Comparison of ENCODE assay signal across 1 cellular context in genomic region chr4:184439386-184439785, GRCh38.
TF ChIP-seq lines count a peak whose summit lies in the region.

No MANE protein-coding gene starts in this region.

TF ChIP-seq in IMR-90, 13 proteins besides CTCF, POLR2A, EP300 and RAD21:
- no peak for TF ChIP-seq MAFK (IDR thresholded peaks at IDR 0.05; ENCODE audit: low read depth, low read length)
- no peak for TF ChIP-seq SMC3 (IDR thresholded peaks at IDR 0.05; ENCODE audit: low read depth, low read length)
- TF ChIP-seq CHD1 (IDR thresholded peaks at IDR 0.05; ENCODE audit: low read depth, low read length), result no peak
- peak; percentile 13; the same call in 1 of the 2 replicates for TF ChIP-seq FOS (IDR thresholded peaks at IDR 0.05; ENCODE audit: low read depth, low read length)
- TF ChIP-seq, protein P1, sequence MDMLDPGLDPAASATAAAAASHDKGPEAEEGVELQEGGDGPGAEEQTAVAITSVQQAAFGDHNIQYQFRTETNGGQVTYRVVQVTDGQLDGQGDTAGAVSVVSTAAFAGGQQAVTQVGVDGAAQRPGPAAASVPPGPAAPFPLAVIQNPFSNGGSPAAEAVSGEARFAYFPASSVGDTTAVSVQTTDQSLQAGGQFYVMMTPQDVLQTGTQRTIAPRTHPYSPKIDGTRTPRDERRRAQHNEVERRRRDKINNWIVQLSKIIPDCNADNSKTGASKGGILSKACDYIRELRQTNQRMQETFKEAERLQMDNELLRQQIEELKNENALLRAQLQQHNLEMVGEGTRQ (IDR thresholded peaks at IDR 0.05; ENCODE audit: low read depth, low read length), result no peak
- 0 out of 2 replicates have a peak, but pooled peaks have one; percentile 37 for TF ChIP-seq CEBPB (IDR thresholded peaks at IDR 0.05; ENCODE audit: low read depth, low read length)
- TF ChIP-seq ELK1 (IDR thresholded peaks at IDR 0.05; ENCODE audit: borderline replicate concordance, low read depth, low read length), result no peak
- TF ChIP-seq BHLHE40 (IDR thresholded peaks at IDR 0.05; ENCODE audit: low read depth, low read length), result no peak
- no peak for TF ChIP-seq MAZ (IDR thresholded peaks at IDR 0.05; ENCODE audit: borderline replicate concordance, low read depth, low read length)
- no peak for TF ChIP-seq RFX5 (IDR thresholded peaks at IDR 0.05; ENCODE audit: low read depth, low read length)
- TF ChIP-seq MXI1 (IDR thresholded peaks at IDR 0.05; ENCODE audit: borderline replicate concordance, low read depth, low read length), result no peak
- no peak for TF ChIP-seq NFE2L2 (IDR thresholded peaks at IDR 0.05; ENCODE audit: low read depth, low read length)
- no peak for TF ChIP-seq RCOR1 (IDR thresholded peaks at IDR 0.05; ENCODE audit: insufficient replicate concordance, low read length)
